Comparison of ENCODE assay signal across 3 cellular contexts in genomic region chr16:27806388-27806787, GRCh38.
TF ChIP-seq lines count a peak whose summit lies in the region.

No MANE protein-coding gene starts in this region.

TF ChIP-seq in A549, 52 proteins besides CTCF, POLR2A, EP300 and RAD21 (continues in another document):
- TF ChIP-seq, protein P1, sequence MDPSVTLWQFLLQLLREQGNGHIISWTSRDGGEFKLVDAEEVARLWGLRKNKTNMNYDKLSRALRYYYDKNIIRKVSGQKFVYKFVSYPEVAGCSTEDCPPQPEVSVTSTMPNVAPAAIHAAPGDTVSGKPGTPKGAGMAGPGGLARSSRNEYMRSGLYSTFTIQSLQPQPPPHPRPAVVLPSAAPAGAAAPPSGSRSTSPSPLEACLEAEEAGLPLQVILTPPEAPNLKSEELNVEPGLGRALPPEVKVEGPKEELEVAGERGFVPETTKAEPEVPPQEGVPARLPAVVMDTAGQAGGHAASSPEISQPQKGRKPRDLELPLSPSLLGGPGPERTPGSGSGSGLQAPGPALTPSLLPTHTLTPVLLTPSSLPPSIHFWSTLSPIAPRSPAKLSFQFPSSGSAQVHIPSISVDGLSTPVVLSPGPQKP (IDR thresholded peaks at IDR 0.05; ENCODE audit: low read depth, low read length): no peak
- TF ChIP-seq KDM1A (IDR thresholded peaks at IDR 0.05; ENCODE audit: low read depth): no peak
- TF ChIP-seq RFX5 (IDR thresholded peaks at IDR 0.05): no peak
- TF ChIP-seq NFE2L2 (conservative IDR thresholded peaks at IDR 0.05; ENCODE audit: low read length): no peak
- no peak for TF ChIP-seq JUNB (IDR thresholded peaks at IDR 0.05)
- no peak for TF ChIP-seq HMGXB4 (CRISPR knock-in tag; IDR thresholded peaks at IDR 0.05; ENCODE audit: borderline replicate concordance)
- no peak for TF ChIP-seq HOXA7 (CRISPR knock-in tag; IDR thresholded peaks at IDR 0.05)
- TF ChIP-seq RNF2 (IDR thresholded peaks at IDR 0.05; ENCODE audit: borderline replicate concordance, low read depth): no peak
- TF ChIP-seq, protein P2, sequence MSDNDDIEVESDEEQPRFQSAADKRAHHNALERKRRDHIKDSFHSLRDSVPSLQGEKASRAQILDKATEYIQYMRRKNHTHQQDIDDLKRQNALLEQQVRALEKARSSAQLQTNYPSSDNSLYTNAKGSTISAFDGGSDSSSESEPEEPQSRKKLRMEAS (IDR thresholded peaks at IDR 0.05): no peak
- TF ChIP-seq REST (IDR thresholded peaks at IDR 0.05): no peak
- no peak for TF ChIP-seq TP53 (CRISPR knock-in tag; IDR thresholded peaks at IDR 0.05)

TF ChIP-seq in HEK293, 187 proteins besides CTCF, POLR2A, EP300 and RAD21 (continued from another document):
- TF ChIP-seq ZNF513 (tag by site-specific recombination; IDR thresholded peaks at IDR 0.05): no peak

TF ChIP-seq in H1, 55 proteins besides CTCF, POLR2A, EP300 and RAD21 (continued from another document):
- TF ChIP-seq, protein P3, sequence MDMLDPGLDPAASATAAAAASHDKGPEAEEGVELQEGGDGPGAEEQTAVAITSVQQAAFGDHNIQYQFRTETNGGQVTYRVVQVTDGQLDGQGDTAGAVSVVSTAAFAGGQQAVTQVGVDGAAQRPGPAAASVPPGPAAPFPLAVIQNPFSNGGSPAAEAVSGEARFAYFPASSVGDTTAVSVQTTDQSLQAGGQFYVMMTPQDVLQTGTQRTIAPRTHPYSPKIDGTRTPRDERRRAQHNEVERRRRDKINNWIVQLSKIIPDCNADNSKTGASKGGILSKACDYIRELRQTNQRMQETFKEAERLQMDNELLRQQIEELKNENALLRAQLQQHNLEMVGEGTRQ (IDR thresholded peaks at IDR 0.05; ENCODE audit: low read length): no peak
- TF ChIP-seq TAF1 (IDR thresholded peaks at IDR 0.05; ENCODE audit: low read depth, low read length) (no peak), CBX8 (IDR thresholded peaks at IDR 0.05; ENCODE audit: borderline replicate concordance, low read depth, low read length) (no peak), RBBP5 (IDR thresholded peaks at IDR 0.05; ENCODE audit: borderline replicate concordance, low read depth, low read length) (no peak)
- TF ChIP-seq, protein P4, sequence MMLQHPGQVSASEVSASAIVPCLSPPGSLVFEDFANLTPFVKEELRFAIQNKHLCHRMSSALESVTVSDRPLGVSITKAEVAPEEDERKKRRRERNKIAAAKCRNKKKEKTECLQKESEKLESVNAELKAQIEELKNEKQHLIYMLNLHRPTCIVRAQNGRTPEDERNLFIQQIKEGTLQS (IDR thresholded peaks at IDR 0.05; ENCODE audit: insufficient read depth, low read depth, low read length): no peak
